In genomic region chr16:53896711-53897110, GRCh38 we compare ENCODE assay signal across 28 cellular contexts.
"Had no signal": no experiment of that assay in that cellular context is flagged by ENCODE, and none has a peak within 500 bp of the region (broad histone marks: within the 10 kb centered on the region; RNA-seq: fewer than 3 reads in every experiment).

No MANE protein-coding gene starts in this region.

- H3K27me3 Mint-ChIP-seq: memory B cell; naive thymus-derived CD4-positive, alpha-beta T cell; natural killer cell treated with Interleukin-12 subunit alpha and Interleukin-12 subunit beta and Interleukin-15 and Interleukin-18, amount 100 ng/mL, for 72 hours; stimulated activated memory B cell treated with anti-CD40 and anti-IgM and Interleukin-4, amounts not matched to agents 10 μg/mL and 1 μg/mL and 100 μg/mL, for 72 hours; stimulated activated naive CD8-positive, alpha-beta T cell treated with anti-CD3 and anti-CD28 coated beads, Interleukin-15, amount 100 ng/mL, for 72 hours had no signal

- H3K9me3 Mint-ChIP-seq: immature natural killer cell; memory B cell; naive thymus-derived CD4-positive, alpha-beta T cell; natural killer cell treated with Interleukin-12 subunit alpha and Interleukin-12 subunit beta and Interleukin-15 and Interleukin-18, amount 100 ng/mL, for 72 hours; stimulated activated memory B cell treated with anti-CD40 and anti-IgM and Interleukin-4, amounts not matched to agents 10 μg/mL and 1 μg/mL and 100 μg/mL, for 72 hours; stimulated activated naive CD8-positive, alpha-beta T cell treated with anti-CD3 and anti-CD28 coated beads, Interleukin-15, amount 100 ng/mL, for 72 hours; type B pancreatic cell had no signal

- H3K27me3 ChIP-seq: left lung, pancreas, right lobe of liver, tibial nerve, uterus had no signal

- H3K9me3 ChIP-seq: left lung, mucosa of descending colon, pancreas, psoas muscle, right lobe of liver, tibial nerve, uterus had no signal

- H3K36me3 Mint-ChIP-seq: natural killer cell treated with Interleukin-12 subunit alpha and Interleukin-12 subunit beta and Interleukin-15 and Interleukin-18, amount 100 ng/mL, for 72 hours had no signal

- DNase-seq: hypothalamus; immature natural killer cell; kidney; left colon; left lung; midbrain; mucosa of descending colon; naive thymus-derived CD4-positive, alpha-beta T cell; nucleus accumbens; pancreas; posterior cingulate gyrus; psoas muscle; right lobe of liver; stimulated activated CD4-positive, alpha-beta T cell treated with anti-CD3 and anti-CD28 coated beads, Interleukin-1b, Interleukin-23, amount 100 ng/mL, for 48 hours; stimulated activated CD4-positive, alpha-beta T cell treated with anti-CD3 and anti-CD28 coated beads, Interleukin-2, amount 100 ng/mL, for 48 hours; stimulated activated CD4-positive, alpha-beta T cell treated with anti-CD3 and anti-CD28 coated beads, Interleukin-4, amount 100 ng/mL, for 4 hours; stimulated activated CD8-positive, alpha-beta memory T cell treated with anti-CD3 and anti-CD28 coated beads, Interleukin-4, amount 100 ng/mL, for 48 hours; stimulated activated naive CD4-positive, alpha-beta T cell treated with Interleukin-2 at 50 U/mL for 16 hours; stimulated activated naive CD8-positive, alpha-beta T cell treated with anti-CD3 and anti-CD28 coated beads, Interleukin-15, amount 100 ng/mL, for 72 hours; substantia nigra; uterus had no signal

- H3K36me3 ChIP-seq: left lung, pancreas, right lobe of liver, tibial nerve, uterus had no signal

- H3K4me3 Mint-ChIP-seq: immature natural killer cell; memory B cell; naive thymus-derived CD4-positive, alpha-beta T cell; natural killer cell treated with Interleukin-12 subunit alpha and Interleukin-12 subunit beta and Interleukin-15 and Interleukin-18, amount 100 ng/mL, for 72 hours; stimulated activated memory B cell treated with anti-CD40 and anti-IgM and Interleukin-4, amounts not matched to agents 10 μg/mL and 1 μg/mL and 100 μg/mL, for 72 hours; stimulated activated naive CD8-positive, alpha-beta T cell treated with anti-CD3 and anti-CD28 coated beads, Interleukin-15, amount 100 ng/mL, for 72 hours; type B pancreatic cell had no signal

- H3K27ac ChIP-seq: left lung, pancreas, psoas muscle, right lobe of liver, tibial nerve, uterus had no signal

- ATAC-seq: left colon; left lung; mucosa of descending colon; naive thymus-derived CD4-positive, alpha-beta T cell; natural killer cell treated with Interleukin-12 subunit alpha and Interleukin-12 subunit beta and Interleukin-15 and Interleukin-18, amount 100 ng/mL, for 72 hours; pancreas; psoas muscle; right lobe of liver; stimulated activated memory B cell treated with anti-CD40 and anti-IgM and Interleukin-4, amounts not matched to agents 10 μg/mL and 1 μg/mL and 100 μg/mL, for 72 hours; stimulated activated naive CD8-positive, alpha-beta T cell treated with anti-CD3 and anti-CD28 coated beads, Interleukin-15, amount 100 ng/mL, for 72 hours had no signal

- H3K27ac Mint-ChIP-seq: immature natural killer cell; memory B cell; naive thymus-derived CD4-positive, alpha-beta T cell; natural killer cell treated with Interleukin-12 subunit alpha and Interleukin-12 subunit beta and Interleukin-15 and Interleukin-18, amount 100 ng/mL, for 72 hours; stimulated activated memory B cell treated with anti-CD40 and anti-IgM and Interleukin-4, amounts not matched to agents 10 μg/mL and 1 μg/mL and 100 μg/mL, for 72 hours; stimulated activated naive CD8-positive, alpha-beta T cell treated with anti-CD3 and anti-CD28 coated beads, Interleukin-15, amount 100 ng/mL, for 72 hours; type B pancreatic cell had no signal

- H3K4me3 ChIP-seq: left lung, lung, mucosa of descending colon, pancreas, psoas muscle, right lobe of liver, smooth muscle cell, tibial nerve, uterus had no signal
